13 cellular contexts compared by ENCODE assay signal in the genomic region with DNA sequence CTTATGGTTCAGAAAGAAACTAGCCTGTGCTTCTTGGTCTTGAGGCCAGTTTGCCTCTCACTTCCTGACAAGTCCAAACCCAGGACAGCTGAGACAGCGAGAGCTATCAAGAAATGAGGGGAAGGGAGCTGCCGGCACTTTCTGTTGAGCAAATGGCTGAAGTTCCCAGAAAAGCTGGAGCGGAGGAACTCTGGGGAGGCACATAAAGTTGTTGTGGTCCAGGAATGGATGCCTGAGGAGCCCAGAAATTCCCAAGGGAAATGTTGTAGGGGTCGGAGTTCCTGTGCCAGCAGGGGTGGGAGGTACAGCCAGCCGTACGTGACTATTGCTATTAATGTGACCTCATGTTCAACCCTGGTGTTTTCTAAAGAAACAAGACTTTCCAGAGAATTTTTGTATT.
"Had no signal": no experiment of that assay in that cellular context is flagged by ENCODE, and none has a peak within 500 bp of the region (broad histone marks: within the 10 kb centered on the region; RNA-seq: fewer than 3 reads in every experiment).

No MANE protein-coding gene starts in this region.

- H3K4me1 ChIP-seq: right lobe of liver had no signal

- H3K9me3 ChIP-seq: esophagus squamous epithelium, psoas muscle, right lobe of liver, vagina had no signal

- H3K27ac ChIP-seq: esophagus squamous epithelium, psoas muscle, right lobe of liver, vagina had no signal

- ATAC-seq: activated CD8-positive, alpha-beta memory T cell treated with anti-CD3 and anti-CD28 coated beads, Interleukin-2, amount 10 ng/mL, durations not matched to agents 7 days and 5 days had no signal

- H3K4me3 ChIP-seq: esophagus squamous epithelium, psoas muscle, right lobe of liver, vagina had no signal

- H3K36me3 ChIP-seq: esophagus squamous epithelium, right lobe of liver, vagina had no signal

- DNase-seq: activated CD4-positive, alpha-beta T cell treated with anti-CD3 and anti-CD28 coated beads, Interleukin-2, amount 50 U/mL, for 4 hours; activated CD8-positive, alpha-beta memory T cell treated with anti-CD3 and anti-CD28 coated beads, Interleukin-2, amount 10 ng/mL, durations not matched to agents 7 days and 5 days; esophagus squamous epithelium; hypothalamus; kidney glomerular epithelial cell; occipital lobe; psoas muscle; right lobe of liver; stimulated activated CD4-positive, alpha-beta T cell treated with anti-CD3 and anti-CD28 coated beads, Interleukin-4, amount 100 ng/mL, for 1 hour; stimulated activated CD8-positive, alpha-beta memory T cell treated with anti-CD3 and anti-CD28 coated beads, Interleukin-4, amount 100 ng/mL, for 48 hours; stimulated activated naive CD8-positive, alpha-beta T cell treated with anti-CD3 and anti-CD28 coated beads, Interleukin-15, Interleukin-2, amounts not matched to agents 100 U/mL and 50 U/mL, for 24 hours; T-helper 2 cell had no signal

- H3K27me3 ChIP-seq: right lobe of liver, vagina had no signal
